ENCODE assay signal across 12 cellular contexts in the genomic region with DNA sequence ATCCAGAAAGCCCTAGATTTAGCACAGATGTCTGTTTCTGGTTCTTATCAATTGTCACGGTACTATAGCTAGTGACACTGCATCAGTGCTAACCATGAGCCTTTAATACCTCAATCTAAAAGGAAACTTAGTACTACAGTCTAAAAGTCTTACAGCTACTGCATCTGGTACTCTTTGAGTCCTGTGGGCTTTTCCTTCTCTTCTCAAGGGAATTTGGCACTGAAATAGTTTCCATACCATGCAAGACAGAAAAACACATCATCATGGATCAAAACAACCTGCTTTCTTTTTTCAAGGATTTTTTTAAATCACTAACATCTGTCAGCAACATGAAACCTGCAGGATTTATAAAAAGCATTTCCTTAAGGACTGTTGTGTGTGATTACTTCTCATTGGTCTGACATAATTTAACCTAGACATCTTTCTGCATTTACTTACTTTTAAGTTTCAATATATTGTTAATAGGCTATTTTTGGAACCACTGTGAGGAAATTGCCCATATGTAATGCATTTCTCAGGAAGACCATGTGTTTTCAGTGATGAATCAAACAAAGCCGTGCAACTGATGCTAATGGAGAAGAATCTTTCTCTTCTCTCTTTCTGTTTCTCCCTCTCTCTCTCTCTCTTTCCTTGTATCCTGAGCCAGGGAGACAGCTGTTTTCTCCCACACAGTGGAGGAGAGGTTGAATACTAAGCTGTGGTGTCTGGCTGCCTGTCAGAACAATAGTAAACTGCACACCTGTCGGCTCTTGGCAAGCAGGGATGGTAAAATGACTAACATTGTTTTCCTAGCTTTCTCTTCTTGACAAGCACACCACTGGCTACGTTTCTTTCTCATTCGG.
DNase-seq lines count a peak whose midpoint lies in the region; ATAC-seq and TF ChIP-seq lines count a peak whose summit lies in the region.
"Had no signal": no experiment of that assay in that cellular context is flagged by ENCODE, and none has a peak within 500 bp of the region (broad histone marks: within the 10 kb centered on the region; RNA-seq: fewer than 3 reads in every experiment).

No MANE protein-coding gene starts in this region.

- H3K9me3 ChIP-seq in SU-DHL-6 (ENCODE audit: insufficient read depth, low read length) (peaks cover 16% of the 10 kb centered on the region; the same call in 1 of the 2 replicates), thyroid gland (no peaks in the 10 kb centered on the region)

- no peak overlapping the region for H3K27ac ChIP-seq in SU-DHL-6 (ENCODE audit: low read depth, low read length)
- H3K27ac ChIP-seq in thyroid gland = no peak overlapping the region
- H3K27ac ChIP-seq: epithelial cell of prostate had no signal

- H2AFZ ChIP-seq in SU-DHL-6 (ENCODE audit: low read depth, low read length, severe bottlenecking) = peak overlapping the region; percentile 3

- H3K36me3 Mint-ChIP-seq in stimulated activated naive B cell treated with anti-CD40 and anti-IgM and Interleukin-4, amounts not matched to agents 10 μg/mL and 1 μg/mL and 100 μg/mL, for 72 hours = peaks cover 2 to 7% of the 10 kb centered on the region in 2 donors
- H3K36me3 Mint-ChIP-seq: CD8-positive, alpha-beta memory T cell had no signal

- H3K4me1 Mint-ChIP-seq in stimulated activated naive B cell treated with anti-CD40 and anti-IgM and Interleukin-4, amounts not matched to agents 10 μg/mL and 1 μg/mL and 100 μg/mL, for 72 hours = peaks cover 6 to 10% of the 10 kb centered on the region in 2 donors
- H3K4me1 Mint-ChIP-seq: activated CD4-positive, alpha-beta memory T cell treated with anti-CD3 and anti-CD28 coated beads, Interleukin-2, amount 10 ng/mL, durations not matched to agents 7 days and 5 days; CD8-positive, alpha-beta memory T cell had no signal

- peaks cover 12 to 14% of the 10 kb centered on the region in 2 donors for H3K9me3 Mint-ChIP-seq in stimulated activated naive B cell treated with anti-CD40 and anti-IgM and Interleukin-4, amounts not matched to agents 10 μg/mL and 1 μg/mL and 100 μg/mL, for 72 hours
- H3K9me3 Mint-ChIP-seq: activated CD4-positive, alpha-beta memory T cell treated with anti-CD3 and anti-CD28 coated beads, Interleukin-2, amount 10 ng/mL, durations not matched to agents 7 days and 5 days had no signal

- no peak overlapping the region for H3K4me2 ChIP-seq in SU-DHL-6 (ENCODE audit: low read depth, low read length, poor library complexity, severe bottlenecking)

- H3K9ac ChIP-seq in SU-DHL-6 (ENCODE audit: low read length) = no peak overlapping the region

- H3K4me3 ChIP-seq in AG04449 (ENCODE audit: low read depth, low read length) = peak overlapping the region; percentile 50
- H3K4me3 ChIP-seq in SU-DHL-6 (ENCODE audit: insufficient read depth, low read length, poor library complexity, severe bottlenecking) = no peak overlapping the region
- no peak overlapping the region for H3K4me3 ChIP-seq in thyroid gland (replicated peaks in 1 of 3)

- H3K4me3 Mint-ChIP-seq in stimulated activated naive B cell treated with anti-CD40 and anti-IgM and Interleukin-4, amounts not matched to agents 10 μg/mL and 1 μg/mL and 100 μg/mL, for 72 hours = no peak overlapping the region
- H3K4me3 Mint-ChIP-seq: activated CD4-positive, alpha-beta memory T cell treated with anti-CD3 and anti-CD28 coated beads, Interleukin-2, amount 10 ng/mL, durations not matched to agents 7 days and 5 days; CD8-positive, alpha-beta memory T cell had no signal

- 35 to 44% methylated on average over 5 of the region's 5 CpGs for WGBS in thyroid gland, 2 donors

- H3K27me3 ChIP-seq in SU-DHL-6 (ENCODE audit: low read length) (no peaks in the 10 kb centered on the region), thyroid gland (no peaks in the 10 kb centered on the region)

- H3K9me2 ChIP-seq in SU-DHL-6 (replicated peaks; ENCODE audit: insufficient read depth, low read length) = no peaks in the 10 kb centered on the region

- no peak overlapping the region for H3K27ac Mint-ChIP-seq in stimulated activated naive B cell treated with anti-CD40 and anti-IgM and Interleukin-4, amounts not matched to agents 10 μg/mL and 1 μg/mL and 100 μg/mL, for 72 hours
- H3K27ac Mint-ChIP-seq: activated CD4-positive, alpha-beta memory T cell treated with anti-CD3 and anti-CD28 coated beads, Interleukin-2, amount 10 ng/mL, durations not matched to agents 7 days and 5 days; CD8-positive, alpha-beta memory T cell had no signal

- no peak for ATAC-seq in stimulated activated naive B cell treated with anti-CD40 and anti-IgM and Interleukin-4, amounts not matched to agents 10 μg/mL and 1 μg/mL and 100 μg/mL, for 72 hours (replicated peaks)
- ATAC-seq in GM19035 (IDR thresholded peaks at IDR 0.05; ENCODE audit: unreplicated experiment) = no peak

- no peak for TF ChIP-seq POLR2A in thyroid gland (IDR thresholded peaks at IDR 0.05)

- CTCF ChIA-PET in AG04449 (lab: Yijun Ruan, JAX) = interaction anchor here (1.2 kb wide), 1 partner anchor 25 kb away, joined by 3 read pairs; no protein-coding TSS in a partner anchor

- no peaks in the 10 kb centered on the region for H4K20me1 ChIP-seq in SU-DHL-6 (ENCODE audit: low read depth, low read length)

- intact Hi-C loops in thyroid gland (cut with DNase I) = no loop called here

- H3K4me1 ChIP-seq in thyroid gland = peaks cover 0 to 3% of the 10 kb centered on the region in 2 donors

- H3F3A ChIP-seq in SU-DHL-6 (ENCODE audit: insufficient read depth) = no peaks in the 10 kb centered on the region

- H3K36me3 ChIP-seq in SU-DHL-6 (ENCODE audit: low read length) = no peaks in the 10 kb centered on the region
- H3K36me3 ChIP-seq in thyroid gland = no peaks in the 10 kb centered on the region

- DNase-seq in AG04449 (ENCODE audit: low read depth, low spot score) (peak; percentile 42), NCI-H1105 (lab: John Stamatoyannopoulos, UW) (peak; percentile 73), iris pigment epithelial cell (ENCODE audit: low read depth) (peak; percentile 30), thyroid gland (no peak), cortex of kidney (lab: John Stamatoyannopoulos, UW) (no peak)
- DNase-seq in stimulated activated naive B cell treated with anti-CD40 and anti-IgM and Interleukin-4, amounts not matched to agents 10 μg/mL and 1 μg/mL and 100 μg/mL, for 72 hours = no peak
- DNase-seq: activated CD4-positive, alpha-beta memory T cell treated with anti-CD3 and anti-CD28 coated beads, Interleukin-2, amount 10 ng/mL, durations not matched to agents 7 days and 5 days; CD8-positive, alpha-beta memory T cell; small intestine had no signal

- POLR2A ChIA-PET in AG04449 (lab: Yijun Ruan, JAX) = interaction anchor here (1.4 kb wide), 1 partner anchor 31 kb away, joined by 3 read pairs; no protein-coding TSS in a partner anchor

- no peak for TF ChIP-seq CTCF in AG04449 (IDR thresholded peaks at IDR 0.05; ENCODE audit: insufficient read depth, low read length, missing control alignments)
- TF ChIP-seq CTCF in SU-DHL-6 (IDR thresholded peaks at IDR 0.05; ENCODE audit: insufficient read depth, low read length, poor library complexity, severe bottlenecking) = no peak
- TF ChIP-seq CTCF in thyroid gland (IDR thresholded peaks at IDR 0.05) = no peak

- no peaks in the 10 kb centered on the region for H3K79me2 ChIP-seq in SU-DHL-6 (ENCODE audit: insufficient read depth, low read length)

- peaks cover 0 to 4% of the 10 kb centered on the region in 2 donors for H3K27me3 Mint-ChIP-seq in stimulated activated naive B cell treated with anti-CD40 and anti-IgM and Interleukin-4, amounts not matched to agents 10 μg/mL and 1 μg/mL and 100 μg/mL, for 72 hours
- H3K27me3 Mint-ChIP-seq: activated CD4-positive, alpha-beta memory T cell treated with anti-CD3 and anti-CD28 coated beads, Interleukin-2, amount 10 ng/mL, durations not matched to agents 7 days and 5 days; CD8-positive, alpha-beta memory T cell had no signal

Comparison
In these comparisons a context has a peak if more than half of its experiments do, and no peak if none do; other contexts are left out.
1. DNase-seq: peak in AG04449 (single experiment), NCI-H1105 (single experiment) and iris pigment epithelial cell (single experiment); none in stimulated activated naive B cell treated with anti-CD40 and anti-IgM and Interleukin-4, amounts not matched to agents 10 μg/mL and 1 μg/mL and 100 μg/mL, for 72 hours (single experiment), thyroid gland (0 of 2) and cortex of kidney (single experiment).